2 cellular contexts compared by ENCODE assay signal in the genomic region with DNA sequence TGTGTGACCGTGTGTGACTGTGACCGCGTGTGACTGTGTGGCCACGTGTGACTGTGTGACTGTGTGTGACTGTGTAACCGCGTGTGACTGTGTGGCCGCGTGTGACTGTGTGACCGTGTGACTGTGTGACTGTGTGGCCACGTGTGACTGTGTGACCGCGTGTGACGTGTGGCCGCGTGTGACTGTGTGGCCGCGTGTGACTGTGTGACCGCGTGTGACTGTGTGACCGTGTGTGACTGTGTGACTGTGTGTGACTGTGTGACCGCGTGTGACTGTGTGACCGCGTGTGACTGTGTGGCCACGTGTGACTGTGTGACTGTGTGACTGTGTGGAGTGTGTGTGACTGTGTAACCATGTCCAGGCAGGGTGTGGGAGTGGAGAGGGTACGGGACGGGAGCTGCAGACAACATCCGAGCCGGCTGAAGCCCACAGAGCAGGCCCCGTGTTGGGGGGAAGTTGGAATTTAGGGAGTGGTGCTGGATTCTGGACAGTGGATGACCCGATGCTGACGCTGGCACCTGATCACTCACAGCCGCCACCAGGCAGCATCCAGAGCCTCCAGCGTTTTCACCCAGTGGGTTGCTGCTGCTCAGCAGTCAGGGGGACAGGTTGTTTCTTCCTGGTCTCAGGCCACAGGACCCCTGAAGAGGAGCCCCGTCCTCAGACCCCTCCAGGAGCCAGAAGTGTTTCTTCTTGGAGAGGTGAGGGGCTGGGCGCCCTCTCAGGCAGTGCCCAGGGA.
TF ChIP-seq lines count a peak whose summit lies in the region.

No MANE protein-coding gene starts in this region.

TF ChIP-seq in H1, 55 proteins besides CTCF, POLR2A, EP300 and RAD21 (continued from another document):
- TF ChIP-seq TEAD4 (IDR thresholded peaks at IDR 0.05; ENCODE audit: low read depth, low read length) (no peak), JUND (IDR thresholded peaks at IDR 0.05; ENCODE audit: low read length) (no peak), SP1 (IDR thresholded peaks at IDR 0.05; ENCODE audit: low read depth, low read length) (no peak), HDAC2 (IDR thresholded peaks at IDR 0.05; ENCODE audit: borderline replicate concordance in 1 of 2, low read depth in 2 of 2, low read length in 2 of 2) (no peak), SP4 (IDR thresholded peaks at IDR 0.05; ENCODE audit: low read length) (no peak), CHD2 (IDR thresholded peaks at IDR 0.05; ENCODE audit: low read length) (no peak), MAFK (IDR thresholded peaks at IDR 0.05; ENCODE audit: low read depth, low read length) (no peak), KDM4A (IDR thresholded peaks at IDR 0.05; ENCODE audit: low read depth, low read length, severe bottlenecking) (no peak), SIRT6 (IDR thresholded peaks at IDR 0.05; ENCODE audit: low read length) (no peak), PHF8 (conservative IDR thresholded peaks at IDR 0.05; ENCODE audit: low read depth, low read length) (no peak), GABPA (IDR thresholded peaks at IDR 0.05; ENCODE audit: borderline replicate concordance, insufficient read depth, low read length) (no peak)

TF ChIP-seq in neural cell, 6 proteins besides CTCF, POLR2A, EP300 and RAD21:
- TF ChIP-seq, protein P1, sequence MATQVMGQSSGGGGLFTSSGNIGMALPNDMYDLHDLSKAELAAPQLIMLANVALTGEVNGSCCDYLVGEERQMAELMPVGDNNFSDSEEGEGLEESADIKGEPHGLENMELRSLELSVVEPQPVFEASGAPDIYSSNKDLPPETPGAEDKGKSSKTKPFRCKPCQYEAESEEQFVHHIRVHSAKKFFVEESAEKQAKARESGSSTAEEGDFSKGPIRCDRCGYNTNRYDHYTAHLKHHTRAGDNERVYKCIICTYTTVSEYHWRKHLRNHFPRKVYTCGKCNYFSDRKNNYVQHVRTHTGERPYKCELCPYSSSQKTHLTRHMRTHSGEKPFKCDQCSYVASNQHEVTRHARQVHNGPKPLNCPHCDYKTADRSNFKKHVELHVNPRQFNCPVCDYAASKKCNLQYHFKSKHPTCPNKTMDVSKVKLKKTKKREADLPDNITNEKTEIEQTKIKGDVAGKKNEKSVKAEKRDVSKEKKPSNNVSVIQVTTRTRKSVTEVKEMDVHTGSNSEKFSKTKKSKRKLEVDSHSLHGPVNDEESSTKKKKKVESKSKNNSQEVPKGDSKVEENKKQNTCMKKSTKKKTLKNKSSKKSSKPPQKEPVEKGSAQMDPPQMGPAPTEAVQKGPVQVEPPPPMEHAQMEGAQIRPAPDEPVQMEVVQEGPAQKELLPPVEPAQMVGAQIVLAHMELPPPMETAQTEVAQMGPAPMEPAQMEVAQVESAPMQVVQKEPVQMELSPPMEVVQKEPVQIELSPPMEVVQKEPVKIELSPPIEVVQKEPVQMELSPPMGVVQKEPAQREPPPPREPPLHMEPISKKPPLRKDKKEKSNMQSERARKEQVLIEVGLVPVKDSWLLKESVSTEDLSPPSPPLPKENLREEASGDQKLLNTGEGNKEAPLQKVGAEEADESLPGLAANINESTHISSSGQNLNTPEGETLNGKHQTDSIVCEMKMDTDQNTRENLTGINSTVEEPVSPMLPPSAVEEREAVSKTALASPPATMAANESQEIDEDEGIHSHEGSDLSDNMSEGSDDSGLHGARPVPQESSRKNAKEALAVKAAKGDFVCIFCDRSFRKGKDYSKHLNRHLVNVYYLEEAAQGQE (IDR thresholded peaks at IDR 0.05; ENCODE audit: borderline replicate concordance), result no peak
- TF ChIP-seq EZH2 (IDR thresholded peaks at IDR 0.05; ENCODE audit: borderline replicate concordance, insufficient read depth, low read length, poor library complexity, severe bottlenecking), result no peak
- TF ChIP-seq SMC3 (conservative IDR thresholded peaks at IDR 0.05; ENCODE audit: poor library complexity), result no peak
- TF ChIP-seq MXI1 (conservative IDR thresholded peaks at IDR 0.05; ENCODE audit: poor library complexity, severe bottlenecking), result no peak
- TF ChIP-seq POLR2AphosphoS5 (IDR thresholded peaks at IDR 0.05), result no peak
- TF ChIP-seq TAF1 (IDR thresholded peaks at IDR 0.05; ENCODE audit: low read depth), result no peak
